ENCODE assay signal across 1 cellular context in the genomic region with DNA sequence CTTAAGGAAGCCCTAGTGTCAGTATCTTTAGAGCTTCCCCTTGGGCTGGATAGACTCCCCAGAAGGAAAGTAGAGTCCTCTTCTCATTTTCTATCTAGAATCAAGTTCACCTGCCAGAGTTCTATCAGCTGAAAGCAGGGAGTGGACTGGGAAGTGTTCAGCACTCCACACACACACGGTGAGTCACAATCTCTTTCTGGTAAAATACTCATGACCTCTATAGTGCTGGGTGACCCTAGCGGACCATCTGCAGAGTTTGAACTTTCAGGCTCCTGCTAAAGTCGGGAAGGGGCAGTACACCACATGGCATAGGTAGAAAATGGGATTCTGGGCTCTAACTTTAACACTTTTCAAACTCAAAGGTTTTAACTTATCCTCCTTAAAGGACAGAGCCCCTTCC.
TF ChIP-seq lines count a peak whose summit lies in the region.

No MANE protein-coding gene starts in this region.

TF ChIP-seq in HepG2, 621 proteins besides CTCF, POLR2A, EP300 and RAD21 (continued from another document):
- 0 out of 2 replicates have a peak, but pooled peaks have one; percentile 68 for TF ChIP-seq NR2F2 (IDR thresholded peaks at IDR 0.05; ENCODE audit: borderline replicate concordance, low read depth)
- no peak for TF ChIP-seq PAWR (CRISPR knock-in tag; IDR thresholded peaks at IDR 0.05; ENCODE audit: borderline replicate concordance)
- no peak for TF ChIP-seq SOX13 (IDR thresholded peaks at IDR 0.05)
- TF ChIP-seq SOX13 (CRISPR knock-in tag; conservative IDR thresholded peaks at IDR 0.05 in 1 of 2, IDR thresholded peaks at IDR 0.05 in 1 of 2) = no peak
- TF ChIP-seq MATR3 (CRISPR knock-in tag; IDR thresholded peaks at IDR 0.05) = no peak
- no peak for TF ChIP-seq ZNF234 (CRISPR knock-in tag; conservative IDR thresholded peaks at IDR 0.05)
- TF ChIP-seq U2AF2 (IDR thresholded peaks at IDR 0.05; ENCODE audit: low read depth, low read length) = no peak
- no peak for TF ChIP-seq POGZ (CRISPR knock-in tag; IDR thresholded peaks at IDR 0.05)
- TF ChIP-seq, protein P1, sequence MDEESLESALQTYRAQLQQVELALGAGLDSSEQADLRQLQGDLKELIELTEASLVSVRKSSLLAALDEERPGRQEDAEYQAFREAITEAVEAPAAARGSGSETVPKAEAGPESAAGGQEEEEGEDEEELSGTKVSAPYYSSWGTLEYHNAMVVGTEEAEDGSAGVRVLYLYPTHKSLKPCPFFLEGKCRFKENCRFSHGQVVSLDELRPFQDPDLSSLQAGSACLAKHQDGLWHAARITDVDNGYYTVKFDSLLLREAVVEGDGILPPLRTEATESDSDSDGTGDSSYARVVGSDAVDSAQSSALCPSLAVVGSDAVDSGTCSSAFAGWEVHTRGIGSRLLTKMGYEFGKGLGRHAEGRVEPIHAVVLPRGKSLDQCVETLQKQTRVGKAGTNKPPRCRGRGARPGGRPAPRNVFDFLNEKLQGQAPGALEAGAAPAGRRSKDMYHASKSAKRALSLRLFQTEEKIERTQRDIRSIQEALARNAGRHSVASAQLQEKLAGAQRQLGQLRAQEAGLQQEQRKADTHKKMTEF (CRISPR knock-in tag; IDR thresholded peaks at IDR 0.05) = 0 out of 2 replicates have a peak, but pooled peaks have one; percentile 0
- TF ChIP-seq MZF1 (CRISPR knock-in tag; IDR thresholded peaks at IDR 0.05; ENCODE audit: borderline replicate concordance) = no peak
- no peak for TF ChIP-seq HOXA7 (CRISPR knock-in tag; IDR thresholded peaks at IDR 0.05)
- no peak for TF ChIP-seq HOXA3 (CRISPR knock-in tag; IDR thresholded peaks at IDR 0.05)
- no peak for TF ChIP-seq CENPT (CRISPR knock-in tag; IDR thresholded peaks at IDR 0.05; ENCODE audit: low read depth)
- TF ChIP-seq ZNF337 (CRISPR knock-in tag; IDR thresholded peaks at IDR 0.05; ENCODE audit: borderline replicate concordance, low read depth) = no peak
- no peak for TF ChIP-seq HDAC2 (CRISPR knock-in tag; IDR thresholded peaks at IDR 0.05)
- no peak for TF ChIP-seq HNRNPL (IDR thresholded peaks at IDR 0.05; ENCODE audit: low read depth, low read length)
- no peak for TF ChIP-seq ZNF546 (CRISPR knock-in tag; conservative IDR thresholded peaks at IDR 0.05)
- TF ChIP-seq ZSCAN25 (CRISPR knock-in tag; IDR thresholded peaks at IDR 0.05) = no peak
- no peak for TF ChIP-seq EZH2 (conservative IDR thresholded peaks at IDR 0.05; ENCODE audit: low read depth, low read length)
- peak; percentile 53; the same call in 1 of the 2 replicates for TF ChIP-seq ZBTB20 (CRISPR knock-in tag; IDR thresholded peaks at IDR 0.05; ENCODE audit: borderline replicate concordance, low read depth)
- TF ChIP-seq SALL1 (CRISPR knock-in tag; IDR thresholded peaks at IDR 0.05) = no peak; the same call in 1 of the 2 replicates
- no peak for TF ChIP-seq ZNF124 (CRISPR knock-in tag; IDR thresholded peaks at IDR 0.05)
- no peak for TF ChIP-seq IKZF1 (IDR thresholded peaks at IDR 0.05)
- TF ChIP-seq TOPORS (CRISPR knock-in tag; IDR thresholded peaks at IDR 0.05) = no peak
- TF ChIP-seq PTBP1 (IDR thresholded peaks at IDR 0.05; ENCODE audit: low read depth, low read length, poor library complexity, severe bottlenecking) = no peak
- no peak for TF ChIP-seq MIER3 (CRISPR knock-in tag; IDR thresholded peaks at IDR 0.05; ENCODE audit: borderline replicate concordance)
- TF ChIP-seq, protein P2, sequence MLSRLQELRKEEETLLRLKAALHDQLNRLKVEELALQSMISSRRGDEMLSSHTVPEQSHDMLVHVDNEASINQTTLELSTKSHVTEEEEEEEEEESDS (CRISPR knock-in tag; IDR thresholded peaks at IDR 0.05; ENCODE audit: borderline replicate concordance) = no peak
- no peak for TF ChIP-seq MYC (CRISPR knock-in tag; IDR thresholded peaks at IDR 0.05; ENCODE audit: borderline replicate concordance)
